Comparison of ENCODE assay signal across 29 cellular contexts in the genomic region with DNA sequence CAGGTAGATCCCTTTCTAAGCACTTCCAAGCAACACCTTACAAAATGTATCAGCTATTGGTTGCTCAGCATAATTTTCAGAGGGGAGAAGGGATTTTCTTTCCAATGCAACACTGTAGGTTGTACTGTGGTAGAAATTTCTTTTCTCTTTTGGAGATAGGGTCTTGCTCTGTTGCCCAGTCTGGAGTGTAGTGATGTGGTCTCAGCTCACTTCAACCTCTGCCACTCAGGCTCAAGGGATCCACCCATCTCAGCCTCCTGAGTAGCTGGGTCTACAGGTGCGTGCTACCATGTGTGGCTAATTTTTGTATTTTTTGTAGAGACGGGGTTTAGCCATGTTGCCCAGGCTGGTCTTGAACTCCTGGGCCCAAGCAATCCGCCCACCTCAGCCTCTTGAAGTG. TPM values are rescaled to one million over a fixed set of nuclear protein-coding genes. Genes with fewer than 3 reads are reported as not detected.
"Had no signal": no experiment of that assay in that cellular context is flagged by ENCODE, and none has a peak within 500 bp of the region (broad histone marks: within the 10 kb centered on the region; RNA-seq: fewer than 3 reads in every experiment).

No MANE protein-coding gene starts in this region.

- H3K27ac Mint-ChIP-seq: activated CD4-positive, alpha-beta T cell treated with anti-CD3 and anti-CD28 coated beads, Interleukin-2, amount 10 ng/mL, durations not matched to agents 24 days and 14 days; activated CD8-positive, alpha-beta memory T cell treated with anti-CD3 and anti-CD28 coated beads, Interleukin-2, amount 10 ng/mL, durations not matched to agents 7 days and 5 days; activated naive CD4-positive, alpha-beta T cell treated with anti-CD3 and anti-CD28 coated beads, Interleukin-2, amount 50 U/mL, for 72 hours; activated naive CD8-positive, alpha-beta T cell treated with anti-CD3 and anti-CD28 coated beads, Interleukin-2, amount 50 U/mL, for 24 hours; activated T-cell treated with anti-CD3 and anti-CD28 coated beads, Interleukin-2, amount 50 U/mL, for 24 hours; brain; T-helper 1 cell treated with Interleukin-12 subunit alpha and Interleukin-12 subunit beta and Interleukin-4 antibody, amounts not matched to agents 30 μg/mL and 1 μg/mL, for 36 hours; WTC11 had no signal

- DNase-seq: activated CD4-positive, alpha-beta T cell treated with anti-CD3 and anti-CD28 coated beads, Interleukin-2, amount 10 ng/mL, durations not matched to agents 24 days and 14 days; activated CD4-positive, alpha-beta T cell treated with anti-CD3 and anti-CD28 coated beads, Interleukin-2, amount 50 U/mL, for 48 hours; activated CD4-positive, CD25-positive, alpha-beta regulatory T cell treated with anti-CD3 and anti-CD28 coated beads, Interleukin-2, amount 50 U/mL, for 72 hours; activated CD8-positive, alpha-beta memory T cell treated with anti-CD3 and anti-CD28 coated beads, Interleukin-2, amount 10 ng/mL, durations not matched to agents 7 days and 5 days; activated effector memory CD4-positive, alpha-beta T cell treated with anti-CD3 and anti-CD28 coated beads, Interleukin-2, amount 50 U/mL, for 16 hours; activated naive CD4-positive, alpha-beta T cell treated with Interleukin-2 at 50 U/mL for 16 hours; activated naive CD8-positive, alpha-beta T cell treated with anti-CD3 and anti-CD28 coated beads, Interleukin-2, amount 50 U/mL, for 24 hours; activated T-cell treated with anti-CD3 and anti-CD28 coated beads, Interleukin-2, amount 50 U/mL, for 24 hours; NCI-H1048; NCI-H2029; NCI-H2107; NCI-H345; NCI-H510A treated with DMSO at 0.1 percent for 48 hours; NCI-H69; NK-92 treated with Interleukin-12 subunit alpha and Interleukin-12 subunit beta, amount 100 ng/mL, for 24 hours; OCI-M1; Peyer's patch; Right ventricle myocardium superior; SJCRH30 had no signal

- H3K36me3 ChIP-seq: ascending aorta, Peyer's patch, SJCRH30 had no signal

- H3K27ac ChIP-seq: ascending aorta, Peyer's patch, RWPE1, SJCRH30 had no signal

- H3K27me3 ChIP-seq: ascending aorta, Peyer's patch had no signal

- H3K36me3 Mint-ChIP-seq: activated CD8-positive, alpha-beta memory T cell treated with anti-CD3 and anti-CD28 coated beads, Interleukin-2, amount 10 ng/mL, durations not matched to agents 7 days and 5 days; activated naive CD4-positive, alpha-beta T cell treated with anti-CD3 and anti-CD28 coated beads, Interleukin-2, amount 50 U/mL, for 72 hours; brain; WTC11 had no signal

- H3K4me3 ChIP-seq: ascending aorta, Peyer's patch, SJCRH30 had no signal

- H3K4me1 ChIP-seq: ascending aorta, Peyer's patch had no signal

- H3K9me3 ChIP-seq: ascending aorta, Peyer's patch, SJCRH30 had no signal

- H3K4me1 Mint-ChIP-seq: activated naive CD8-positive, alpha-beta T cell treated with anti-CD3 and anti-CD28 coated beads, Interleukin-2, amount 50 U/mL, for 24 hours; central memory CD8-positive, alpha-beta T cell; WTC11 had no signal

- H3K9me3 Mint-ChIP-seq: activated CD4-positive, alpha-beta T cell treated with anti-CD3 and anti-CD28 coated beads, Interleukin-2, amount 10 ng/mL, durations not matched to agents 24 days and 14 days; activated naive CD4-positive, alpha-beta T cell treated with anti-CD3 and anti-CD28 coated beads, Interleukin-2, amount 50 U/mL, for 72 hours; activated naive CD8-positive, alpha-beta T cell treated with anti-CD3 and anti-CD28 coated beads, Interleukin-2, amount 50 U/mL, for 24 hours; activated T-cell treated with anti-CD3 and anti-CD28 coated beads, Interleukin-2, amount 50 U/mL, for 24 hours; activated T-helper 1 cell treated with anti-CD3 and anti-CD28 coated beads, Interleukin-12 subunit alpha, Interleukin-12 subunit beta, Interleukin-2, Interleukin-4 antibody, amounts not matched to agents 30 ng/mL and 10 ng/mL and 1 ng/mL, durations not matched to agents 14 hours and 24 hours and 36 hours; brain; central memory CD8-positive, alpha-beta T cell; T-helper 1 cell treated with Interleukin-12 subunit alpha and Interleukin-12 subunit beta and Interleukin-4 antibody, amounts not matched to agents 30 μg/mL and 1 μg/mL, for 36 hours; WTC11 had no signal

- H3K4me3 Mint-ChIP-seq: activated CD4-positive, alpha-beta T cell treated with anti-CD3 and anti-CD28 coated beads, Interleukin-2, amount 10 ng/mL, durations not matched to agents 24 days and 14 days; activated CD8-positive, alpha-beta memory T cell treated with anti-CD3 and anti-CD28 coated beads, Interleukin-2, amount 10 ng/mL, durations not matched to agents 7 days and 5 days; activated naive CD8-positive, alpha-beta T cell treated with anti-CD3 and anti-CD28 coated beads, Interleukin-2, amount 50 U/mL, for 24 hours; activated T-cell treated with anti-CD3 and anti-CD28 coated beads, Interleukin-2, amount 50 U/mL, for 24 hours; activated T-helper 1 cell treated with anti-CD3 and anti-CD28 coated beads, Interleukin-12 subunit alpha, Interleukin-12 subunit beta, Interleukin-2, Interleukin-4 antibody, amounts not matched to agents 30 ng/mL and 10 ng/mL and 1 ng/mL, durations not matched to agents 14 hours and 24 hours and 36 hours; brain; central memory CD8-positive, alpha-beta T cell; T-helper 1 cell treated with Interleukin-12 subunit alpha and Interleukin-12 subunit beta and Interleukin-4 antibody, amounts not matched to agents 30 μg/mL and 1 μg/mL, for 36 hours; WTC11 had no signal

- ATAC-seq: activated naive CD8-positive, alpha-beta T cell treated with anti-CD3 and anti-CD28 coated beads, Interleukin-2, amount 50 U/mL, for 24 hours; WTC11 had no signal

RNA-seq across cellular contexts. Expression of gene RAD21L1, which starts 16.3 kb away (rescaled TPM):
- total RNA-seq: activated CD4-positive, alpha-beta T cell treated with anti-CD3 and anti-CD28 coated beads, Interleukin-2, amount 10 ng/mL, durations not matched to agents 24 days and 14 days; activated T-helper 1 cell treated with anti-CD3 and anti-CD28 coated beads, Interleukin-12 subunit alpha, Interleukin-12 subunit beta, Interleukin-2, Interleukin-4 antibody, amounts not matched to agents 30 ng/mL and 10 ng/mL and 1 ng/mL, durations not matched to agents 14 hours and 24 hours and 36 hours; ascending aorta; Peyer's patch; Right ventricle myocardium superior; SJCRH30 had no signal

RNA-seq across cellular contexts. Expression of gene C20orf202, which starts 38.8 kb away (rescaled TPM):
- total RNA-seq: activated CD4-positive, alpha-beta T cell treated with anti-CD3 and anti-CD28 coated beads, Interleukin-2, amount 10 ng/mL, durations not matched to agents 24 days and 14 days; activated CD8-positive, alpha-beta memory T cell treated with anti-CD3 and anti-CD28 coated beads, Interleukin-2, amount 10 ng/mL, durations not matched to agents 7 days and 5 days; activated T-helper 1 cell treated with anti-CD3 and anti-CD28 coated beads, Interleukin-12 subunit alpha, Interleukin-12 subunit beta, Interleukin-2, Interleukin-4 antibody, amounts not matched to agents 30 ng/mL and 10 ng/mL and 1 ng/mL, durations not matched to agents 14 hours and 24 hours and 36 hours; ascending aorta; LHCN-M2; M059J; SJCRH30 had no signal

RNA-seq across cellular contexts. Expression of gene TMEM74B, which starts 57.3 kb away (rescaled TPM):
- total RNA-seq: ascending aorta, LHCN-M2, SJCRH30 had no signal
